In genomic region chr14:35387209-35387608, GRCh38 we compare ENCODE assay signal across 18 cellular contexts. TPM values are rescaled to one million over a fixed set of nuclear protein-coding genes. Genes with fewer than 3 reads are reported as not detected.
DNase-seq lines count a peak whose midpoint lies in the region; ATAC-seq and TF ChIP-seq lines count a peak whose summit lies in the region.
"Had no signal": no experiment of that assay in that cellular context is flagged by ENCODE, and none has a peak within 500 bp of the region (broad histone marks: within the 10 kb centered on the region; RNA-seq: fewer than 3 reads in every experiment).

No MANE protein-coding gene starts in this region.

- CTCF ChIA-PET in A673 (lab: Charles Lee), result no interaction called here

- H3K27ac ChIP-seq in A673 (ENCODE audit: low read depth, low read length, poor library complexity, severe bottlenecking), result peak overlapping the region; percentile 70
- H3K27ac ChIP-seq: left lung had no signal

- no peak for TF ChIP-seq CTCF in A673 (conservative IDR thresholded peaks at IDR 0.05; ENCODE audit: low read depth, low read length)
- no peak for TF ChIP-seq CTCF in brain (conservative IDR thresholded peaks at IDR 0.05)
- no peak for TF ChIP-seq CTCF in nephron (IDR thresholded peaks at IDR 0.05; ENCODE audit: unreplicated experiment in 3 of 3)

- no peaks in the 10 kb centered on the region for H3K36me3 ChIP-seq in A673 (ENCODE audit: insufficient read depth, low read length, poor library complexity, severe bottlenecking)
- H3K36me3 ChIP-seq: left lung, thoracic aorta had no signal

- H3K9me3 Mint-ChIP-seq in brain (peaks cover 0 to 2% (median 0%) of the 10 kb centered on the region in 5 experiments), nephron (no peaks in the 10 kb centered on the region)
- H3K9me3 Mint-ChIP-seq: activated naive CD8-positive, alpha-beta T cell treated with anti-CD3 and anti-CD28 coated beads, Interleukin-2, amount 50 U/mL, for 24 hours; CD8-positive, alpha-beta T cell; IgD-negative memory B cell had no signal

- H3K27ac Mint-ChIP-seq in brain (peak overlapping the region; percentile 26 to 99 (median 97)), nephron (peak overlapping the region; percentile 97 to 99 (median 97))
- H3K27ac Mint-ChIP-seq: activated naive CD8-positive, alpha-beta T cell treated with anti-CD3 and anti-CD28 coated beads, Interleukin-2, amount 50 U/mL, for 24 hours; CD8-positive, alpha-beta T cell; IgD-negative memory B cell had no signal

- no peaks in the 10 kb centered on the region for H3K27me3 ChIP-seq in A673 (replicated peaks; ENCODE audit: insufficient read depth, low read depth, low read length, poor library complexity)
- H3K27me3 ChIP-seq: left lung had no signal

- H3K9me3 ChIP-seq in A673 (ENCODE audit: low read depth, low read length, poor library complexity, severe bottlenecking), result no peaks in the 10 kb centered on the region
- H3K9me3 ChIP-seq: left lung, thoracic aorta had no signal

- intact Hi-C loops in A673 (cut with micrococcal nuclease; ENCODE audit: unreplicated experiment), result no loop called here

- H3K4me3 ChIP-seq in A673 (ENCODE audit: low read depth, low read length, poor library complexity, severe bottlenecking), result no peak overlapping the region
- H3K4me3 ChIP-seq: left lung, thoracic aorta had no signal

- H3K36me3 Mint-ChIP-seq in brain, result no peaks in the 10 kb centered on the region
- no peaks in the 10 kb centered on the region for H3K36me3 Mint-ChIP-seq in nephron (ENCODE audit: low read depth)
- H3K36me3 Mint-ChIP-seq: CD8-positive, alpha-beta T cell had no signal

- H3K4me3 Mint-ChIP-seq in brain (peak overlapping the region in 1 of 5 experiments; percentile 17), nephron (no peak overlapping the region)
- H3K4me3 Mint-ChIP-seq: activated naive CD8-positive, alpha-beta T cell treated with anti-CD3 and anti-CD28 coated beads, Interleukin-2, amount 50 U/mL, for 24 hours; CD8-positive, alpha-beta T cell; IgD-negative memory B cell had no signal

- H3K4me1 Mint-ChIP-seq in brain (peaks cover 53% of the 10 kb centered on the region), nephron (peaks cover 39% of the 10 kb centered on the region)
- H3K4me1 Mint-ChIP-seq: activated naive CD8-positive, alpha-beta T cell treated with anti-CD3 and anti-CD28 coated beads, Interleukin-2, amount 50 U/mL, for 24 hours had no signal

- BruUV-seq in A673 (replicated peaks; lab: Mats Ljungman, UMichigan), result no TSS peak

- no peak for DNase-seq in A673 (ENCODE audit: low spot score)
- peak; percentile 54 for DNase-seq in NCI-H146 treated with DMSO at 0.1 percent for 48 hours (lab: John Stamatoyannopoulos, UW; ENCODE audit: unreplicated experiment)
- no peak for DNase-seq in islet precursor cell
- no peak for DNase-seq in iPS-NIHi11 (ENCODE audit: low spot score)
- DNase-seq: activated naive CD8-positive, alpha-beta T cell treated with anti-CD3 and anti-CD28 coated beads, Interleukin-2, amount 50 U/mL, for 24 hours; CD8-positive, alpha-beta T cell; dermis blood vessel endothelial cell; left lung; nucleus accumbens; stimulated activated CD4-positive, alpha-beta T cell treated with anti-CD3 and anti-CD28 coated beads, Interleukin-15, amount 100 ng/mL, for 24 hours; T1000 had no signal

- peaks cover 36% of the 10 kb centered on the region for H3K4me1 ChIP-seq in A673 (ENCODE audit: insufficient read depth, low read length, poor library complexity, severe bottlenecking)

- POLR2A ChIA-PET in A673 (lab: Charles Lee; ENCODE audit: low non-redundant PET), result interaction anchor here (0.6 kb wide), 1 partner anchor 22 kb away, joined by 3 read pairs; no protein-coding TSS in a partner anchor

- ATAC-seq in HG03520 (IDR thresholded peaks at IDR 0.05; ENCODE audit: unreplicated experiment) (no peak), GM21381 (IDR thresholded peaks at IDR 0.05; ENCODE audit: unreplicated experiment) (no peak)
- ATAC-seq: activated naive CD8-positive, alpha-beta T cell treated with anti-CD3 and anti-CD28 coated beads, Interleukin-2, amount 50 U/mL, for 24 hours; CD8-positive, alpha-beta T cell; HCT116; left lung had no signal

- H3K27me3 Mint-ChIP-seq in brain, result peaks cover 6% of the 10 kb centered on the region
- peaks cover 4% of the 10 kb centered on the region for H3K27me3 Mint-ChIP-seq in nephron (ENCODE audit: low read depth)
- H3K27me3 Mint-ChIP-seq: activated naive CD8-positive, alpha-beta T cell treated with anti-CD3 and anti-CD28 coated beads, Interleukin-2, amount 50 U/mL, for 24 hours; IgD-negative memory B cell had no signal

RNA-seq across cellular contexts. Expression of gene NFKBIA, which starts 17.3 kb away (rescaled TPM):
- 69.9 and 73.9 TPM in 2 replicates for total RNA-seq in A673 (2021)
- 50.4 TPM for polyA plus RNA-seq in brain (ENCODE audit: insufficient read depth, low read depth, low replicate concordance)
